In genomic region chr11:8905528-8906165, GRCh38 we compare ENCODE assay signal across 14 cellular contexts. TPM values are rescaled to one million over a fixed set of nuclear protein-coding genes. Genes with fewer than 3 reads are reported as not detected.
DNase-seq lines count a peak whose midpoint lies in the region; FAIRE-seq and TF ChIP-seq lines count a peak whose summit lies in the region.
"Had no signal": no experiment of that assay in that cellular context is flagged by ENCODE, and none has a peak within 500 bp of the region (broad histone marks: within the 10 kb centered on the region; RNA-seq: fewer than 3 reads in every experiment).

No MANE protein-coding gene starts in this region.

- no peak overlapping the region for H3K4me3 Mint-ChIP-seq in chondrocyte (ENCODE audit: unreplicated experiment)
- H3K4me3 Mint-ChIP-seq: CD14-positive monocyte had no signal

- H3K27ac Mint-ChIP-seq in chondrocyte (ENCODE audit: unreplicated experiment) = peak overlapping the region; percentile 76
- H3K27ac Mint-ChIP-seq: CD14-positive monocyte had no signal

- peaks cover 8% of the 10 kb centered on the region for H3K9me3 Mint-ChIP-seq in chondrocyte (ENCODE audit: low read depth)

- FAIRE-seq in urothelium cell line (lab: Jason Lieb, UNC) = no peak

- no peaks in the 10 kb centered on the region for H3K9me3 ChIP-seq in mesenchymal stem cell (ENCODE audit: control insufficient read depth, low read length)

- H2AFZ ChIP-seq in mesenchymal stem cell (ENCODE audit: low read depth, low read length) = no peak overlapping the region

- no peak overlapping the region for H2BK12ac ChIP-seq in mesenchymal stem cell (ENCODE audit: low read length in 2 of 2)

- H3K4me3 ChIP-seq in NB4 (ENCODE audit: low read depth, low read length) (no peak overlapping the region), mesenchymal stem cell (ENCODE audit: insufficient read depth in 1 of 2, low read depth in 1 of 2, low read length in 2 of 2) (no peak overlapping the region)

- no peak overlapping the region for H4K8ac ChIP-seq in mesenchymal stem cell (ENCODE audit: low read length)

- H2AK5ac ChIP-seq in mesenchymal stem cell (ENCODE audit: low read length, severe bottlenecking) = no peak overlapping the region

- DNase-seq in EH (ENCODE audit: low read depth) = peak; percentile 89
- DNase-seq in NB4 (ENCODE audit: low read depth) = peak; percentile 45
- no peak for DNase-seq in chondrocyte (ENCODE audit: low spot score)
- DNase-seq in mesenchymal stem cell = peak; percentile 41
- DNase-seq in NCI-H146 (lab: John Stamatoyannopoulos, UW) = no peak
- no peak for DNase-seq in islet precursor cell
- no peak for DNase-seq in urothelium cell line (ENCODE audit: low spot score)
- DNase-seq in activated naive CD4-positive, alpha-beta T cell (lab: John Stamatoyannopoulos, UW) = no peak
- DNase-seq: activated T-cell treated with anti-CD3 and anti-CD28 coated beads, Interleukin-2, amount 50 U/mL, for 1 hour; aorta; stimulated activated naive CD4-positive, alpha-beta T cell; SW 1271 had no signal

- H2BK15ac ChIP-seq in mesenchymal stem cell (ENCODE audit: low read depth, poor library complexity, severe bottlenecking) = no peak overlapping the region

- peaks cover 7% of the 10 kb centered on the region for H3K4me1 ChIP-seq in mesenchymal stem cell (ENCODE audit: control insufficient read depth, insufficient read depth, low read depth, low read length)

- no peaks in the 10 kb centered on the region for H3K27me3 Mint-ChIP-seq in chondrocyte (ENCODE audit: low read depth)

- H4K91ac ChIP-seq in mesenchymal stem cell (ENCODE audit: low read length) = no peak overlapping the region

- H3K36me3 ChIP-seq in mesenchymal stem cell (ENCODE audit: control insufficient read depth in 1 of 2, insufficient read depth in 2 of 2, low read depth in 1 of 2, low read length in 2 of 2) = no peaks in the 10 kb centered on the region

- peaks cover 1% of the 10 kb centered on the region for H3K79me1 ChIP-seq in mesenchymal stem cell (replicated peaks; ENCODE audit: low read length, poor library complexity, severe bottlenecking)

- H3K23ac ChIP-seq in mesenchymal stem cell (ENCODE audit: low read length in 2 of 2) = no peak overlapping the region

- H3K4ac ChIP-seq in mesenchymal stem cell (ENCODE audit: low read depth in 1 of 2, low read length in 2 of 2) = no peak overlapping the region

- H2BK120ac ChIP-seq in mesenchymal stem cell (ENCODE audit: low read depth, low read length) = no peak overlapping the region

- no peak overlapping the region for H2BK5ac ChIP-seq in mesenchymal stem cell (ENCODE audit: low read depth, low read length, poor library complexity, severe bottlenecking)

- 64% methylated on average over 3 of the region's 5 CpGs for WGBS in mesenchymal stem cell

- H3K4me1 Mint-ChIP-seq in chondrocyte (ENCODE audit: low read depth) = peaks cover 52% of the 10 kb centered on the region

- no peak overlapping the region for H3K14ac ChIP-seq in mesenchymal stem cell (ENCODE audit: low read length in 2 of 2)

- peak overlapping the region in 1 of 2 experiments; percentile 21 for H3K18ac ChIP-seq in mesenchymal stem cell (ENCODE audit: low read depth in 1 of 2, low read length in 2 of 2)

- peak overlapping the region; percentile 47 for H3K9ac ChIP-seq in mesenchymal stem cell (ENCODE audit: low read length)

- H3K4me2 ChIP-seq in mesenchymal stem cell (ENCODE audit: low read length, poor library complexity, severe bottlenecking) = no peak overlapping the region

- no peak overlapping the region for H3K27ac ChIP-seq in mesenchymal stem cell (ENCODE audit: low read length, poor library complexity, severe bottlenecking)

- no peaks in the 10 kb centered on the region for H3K27me3 ChIP-seq in mesenchymal stem cell (ENCODE audit: control insufficient read depth in 1 of 2, insufficient read depth in 1 of 2, low read length in 2 of 2)

- no peak for TF ChIP-seq POLR2A in NB4 (IDR thresholded peaks at IDR 0.05; ENCODE audit: extremely low read depth, insufficient read length)

- TF ChIP-seq CTCF in NB4 (IDR thresholded peaks at IDR 0.05; ENCODE audit: low read depth, low read length) (no peak), chondrocyte (IDR thresholded peaks at IDR 0.05) (no peak)

- H3K36me3 Mint-ChIP-seq in chondrocyte (ENCODE audit: low read depth) = peaks cover 3% of the 10 kb centered on the region
- H3K36me3 Mint-ChIP-seq: CD14-positive monocyte had no signal

RNA-seq across cellular contexts. Expression of gene AKIP1, which starts 5.3 kb away (rescaled TPM):
- 24.0 to 30.1 TPM (median 29.3 TPM) in 3 replicates for total RNA-seq in chondrocyte
- polyA plus RNA-seq in mesenchymal stem cell (2013, experiment 1 of 2) = 31.4 TPM
- 30.7 TPM for polyA plus RNA-seq in mesenchymal stem cell (2013, experiment 2 of 2)

RNA-seq across cellular contexts. Expression of gene C11orf16, which starts 27.1 kb away (rescaled TPM):
- total RNA-seq in chondrocyte = not detected in 3 replicates
- not detected for polyA plus RNA-seq in mesenchymal stem cell (2013, experiment 1 of 2)
- not detected for polyA plus RNA-seq in mesenchymal stem cell (2013, experiment 2 of 2)
- total RNA-seq: aorta, posterior vena cava had no signal
- polyA plus RNA-seq: aorta, CD14-positive monocyte had no signal

RNA-seq across cellular contexts. Expression of gene ASCL3, which starts 37.2 kb away (rescaled TPM):
- not detected in 3 replicates for total RNA-seq in chondrocyte
- polyA plus RNA-seq in mesenchymal stem cell (2013, experiment 1 of 2) = not detected
- not detected for polyA plus RNA-seq in mesenchymal stem cell (2013, experiment 2 of 2)
- total RNA-seq: aorta, posterior vena cava had no signal
- polyA plus RNA-seq: aorta, CD14-positive monocyte had no signal

RNA-seq across cellular contexts. Expression of gene TMEM9B, which starts 58.6 kb away (rescaled TPM):
- total RNA-seq in chondrocyte = 20.7 to 28.2 TPM (median 22.5 TPM) in 3 replicates
- polyA plus RNA-seq in mesenchymal stem cell (2013, experiment 1 of 2) = 40.0 TPM
- 39.1 TPM for polyA plus RNA-seq in mesenchymal stem cell (2013, experiment 2 of 2)

Comparison
In these comparisons a context has a peak if more than half of its experiments do, and no peak if none do; other contexts are left out.
1. DNase-seq: peak in EH (single experiment), NB4 (single experiment) and mesenchymal stem cell (single experiment); none in chondrocyte (single experiment), NCI-H146 (single experiment), islet precursor cell (single experiment), urothelium cell line (single experiment) and activated naive CD4-positive, alpha-beta T cell (0 of 4).